14 cellular contexts compared by ENCODE assay signal in the genomic region with DNA sequence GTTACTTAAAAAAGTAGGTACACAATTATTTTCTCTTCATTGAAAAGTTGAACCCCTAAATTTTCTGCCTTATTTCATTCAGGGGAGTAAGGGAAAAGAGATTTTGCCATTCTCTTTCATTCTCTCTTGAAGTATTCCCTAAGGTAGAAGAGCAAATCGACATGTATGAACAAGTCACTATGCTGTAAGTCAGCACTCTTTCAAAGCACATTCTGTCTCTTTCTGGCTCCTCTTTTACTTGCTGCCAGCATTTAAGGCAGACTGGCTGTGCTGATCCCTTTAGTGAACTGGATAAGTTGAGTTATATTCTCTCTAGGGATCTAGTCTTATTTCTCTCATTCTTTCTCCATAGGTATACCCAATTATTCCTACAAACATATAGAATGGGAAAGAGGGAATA.
"Had no signal": no experiment of that assay in that cellular context is flagged by ENCODE, and none has a peak within 500 bp of the region (broad histone marks: within the 10 kb centered on the region; RNA-seq: fewer than 3 reads in every experiment).

No MANE protein-coding gene starts in this region.

- H3K4me1 Mint-ChIP-seq: naive thymus-derived CD8-positive, alpha-beta T cell; stimulated activated naive CD8-positive, alpha-beta T cell treated with anti-CD3 and anti-CD28 coated beads, Interleukin-15, amount 100 ng/mL, for 72 hours had no signal

- H3K4me3 Mint-ChIP-seq: naive thymus-derived CD8-positive, alpha-beta T cell; stimulated activated naive B cell treated with anti-CD40 and anti-IgM and Interleukin-4, amounts not matched to agents 10 μg/mL and 1 μg/mL and 100 μg/mL, for 72 hours; stimulated activated naive CD8-positive, alpha-beta T cell treated with anti-CD3 and anti-CD28 coated beads, Interleukin-15, amount 100 ng/mL, for 72 hours had no signal

- H3K9me3 Mint-ChIP-seq: stimulated activated naive B cell treated with anti-CD40 and anti-IgM and Interleukin-4, amounts not matched to agents 10 μg/mL and 1 μg/mL and 100 μg/mL, for 72 hours had no signal

- H3K27ac ChIP-seq: esophagus squamous epithelium, hepatocyte, neutrophil, testis, tibial nerve had no signal

- H3K36me3 ChIP-seq: esophagus squamous epithelium, neutrophil, tibial nerve had no signal

- H3K9me3 ChIP-seq: esophagus squamous epithelium, mucosa of descending colon, neutrophil, testis, tibial nerve had no signal

- H3K27ac Mint-ChIP-seq: naive thymus-derived CD8-positive, alpha-beta T cell; stimulated activated naive B cell treated with anti-CD40 and anti-IgM and Interleukin-4, amounts not matched to agents 10 μg/mL and 1 μg/mL and 100 μg/mL, for 72 hours; stimulated activated naive CD8-positive, alpha-beta T cell treated with anti-CD3 and anti-CD28 coated beads, Interleukin-15, amount 100 ng/mL, for 72 hours had no signal

- H3K4me1 ChIP-seq: esophagus squamous epithelium, testis, tibial nerve had no signal

- H3K27me3 ChIP-seq: esophagus squamous epithelium, hepatocyte, neutrophil, testis, tibial nerve had no signal

- ATAC-seq: mucosa of descending colon; naive thymus-derived CD8-positive, alpha-beta T cell; sciatic nerve; stimulated activated naive B cell treated with anti-CD40 and anti-IgM and Interleukin-4, amounts not matched to agents 10 μg/mL and 1 μg/mL and 100 μg/mL, for 72 hours; stimulated activated naive CD8-positive, alpha-beta T cell treated with anti-CD3 and anti-CD28 coated beads, Interleukin-15, amount 100 ng/mL, for 72 hours had no signal

- H3K27me3 Mint-ChIP-seq: naive thymus-derived CD8-positive, alpha-beta T cell; stimulated activated naive B cell treated with anti-CD40 and anti-IgM and Interleukin-4, amounts not matched to agents 10 μg/mL and 1 μg/mL and 100 μg/mL, for 72 hours; stimulated activated naive CD8-positive, alpha-beta T cell treated with anti-CD3 and anti-CD28 coated beads, Interleukin-15, amount 100 ng/mL, for 72 hours had no signal

- H3K4me3 ChIP-seq: esophagus squamous epithelium, hepatocyte, mucosa of descending colon, testis, tibial nerve had no signal

- DNase-seq: effector memory CD4-positive, alpha-beta T cell; esophagus squamous epithelium; foreskin fibroblast; mucosa of descending colon; naive thymus-derived CD8-positive, alpha-beta T cell; stimulated activated CD4-positive, alpha-beta T cell treated with anti-CD3 and anti-CD28 coated beads, Interleukin-2, amount 100 ng/mL, for 24 hours; stimulated activated CD4-positive, alpha-beta T cell treated with anti-CD3 and anti-CD28 coated beads, Interleukin-4, amount 100 ng/mL, for 4 hours; stimulated activated naive B cell treated with anti-CD40 and anti-IgM and Interleukin-4, amounts not matched to agents 10 μg/mL and 1 μg/mL and 100 μg/mL, for 72 hours; stimulated activated naive CD8-positive, alpha-beta T cell treated with anti-CD3 and anti-CD28 coated beads, Interleukin-15, amount 100 ng/mL, for 72 hours; testis had no signal

- H3K36me3 Mint-ChIP-seq: naive thymus-derived CD8-positive, alpha-beta T cell; stimulated activated naive B cell treated with anti-CD40 and anti-IgM and Interleukin-4, amounts not matched to agents 10 μg/mL and 1 μg/mL and 100 μg/mL, for 72 hours had no signal
